In the genomic region with DNA sequence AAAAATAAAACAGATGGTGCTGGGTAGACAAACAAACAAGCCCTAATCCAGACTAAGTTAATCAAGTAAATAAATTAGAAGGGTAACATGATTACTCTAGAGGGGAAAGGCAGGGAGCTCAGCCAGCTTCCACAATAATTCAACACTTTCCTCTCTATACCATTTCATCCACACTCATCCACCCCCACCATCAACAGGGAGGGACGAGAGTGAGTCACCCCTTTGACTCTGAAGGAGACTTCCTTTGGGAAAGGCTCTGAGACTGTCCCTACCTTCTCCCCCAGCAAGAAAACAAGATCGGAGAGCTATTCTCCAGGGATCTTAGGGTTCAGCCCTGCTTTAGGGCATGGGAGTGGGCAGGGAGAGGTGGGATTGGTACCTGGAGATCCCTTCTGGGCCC, we compare ENCODE assay signal across 13 cellular contexts. TPM values are rescaled to one million over a fixed set of nuclear protein-coding genes. Genes with fewer than 3 reads are reported as not detected.
DNase-seq lines count a peak whose midpoint lies in the region; ATAC-seq and FAIRE-seq lines count a peak whose summit lies in the region.
"Had no signal": no experiment of that assay in that cellular context is flagged by ENCODE, and none has a peak within 500 bp of the region (broad histone marks: within the 10 kb centered on the region; RNA-seq: fewer than 3 reads in every experiment).

No MANE protein-coding gene starts in this region.

- ATAC-seq in HG03025 (IDR thresholded peaks at IDR 0.05; ENCODE audit: low FRiP score, unreplicated experiment): no peak
- no peak for ATAC-seq in HG02870 (IDR thresholded peaks at IDR 0.05; ENCODE audit: unreplicated experiment)
- ATAC-seq: activated CD8-positive, alpha-beta memory T cell treated with anti-CD3 and anti-CD28 coated beads, Interleukin-2, amount 10 ng/mL, durations not matched to agents 7 days and 5 days; left lobe of liver had no signal

- DNase-seq in ELR (ENCODE audit: low read depth): peak; percentile 79
- DNase-seq in RCC 7860 (ENCODE audit: low spot score): peak; percentile 7
- peak; percentile 59 for DNase-seq in dermis blood vessel endothelial cell
- DNase-seq in myocyte (ENCODE audit: low read depth): peak; percentile 6
- DNase-seq in posterior cingulate gyrus: no peak
- no peak for DNase-seq in NCI-H748 (lab: John Stamatoyannopoulos, UW; ENCODE audit: unreplicated experiment)
- DNase-seq: activated CD8-positive, alpha-beta memory T cell treated with anti-CD3 and anti-CD28 coated beads, Interleukin-2, amount 10 ng/mL, durations not matched to agents 7 days and 5 days; activated gamma-delta T cell treated with Interleukin-2 at 50 U/mL for 16 hours; BE2C; stimulated activated CD4-positive, alpha-beta T cell treated with anti-CD3 and anti-CD28 coated beads, Interleukin-15, amount 100 ng/mL, for 24 hours had no signal

- FAIRE-seq in RCC 7860 (lab: Jason Lieb, UNC): peak; percentile 33

- intact Hi-C loops in posterior cingulate gyrus (cut with DNase I): no loop called here

RNA-seq across cellular contexts. Expression of gene TRIM66, which starts 33.1 kb away (rescaled TPM):
- total RNA-seq in dermis blood vessel endothelial cell (5.6 and 7.4 TPM in 2 replicates), myocyte (3.7 and 4.9 TPM in 2 replicates)
- 5.7 TPM for polyA plus RNA-seq in myocyte (2012)

RNA-seq across cellular contexts. Expression of gene RPL27A, which starts 33.2 kb away (rescaled TPM):
- total RNA-seq in dermis blood vessel endothelial cell (438 and 724 TPM in 2 replicates), myocyte (403 and 405 TPM in 2 replicates)
- 1,608 TPM for polyA plus RNA-seq in myocyte (2012)

RNA-seq across cellular contexts. Expression of gene STK33, which starts 55.3 kb away (rescaled TPM):
- total RNA-seq in dermis blood vessel endothelial cell (0.51 and 1.1 TPM in 2 replicates), myocyte (0.10 and 0.45 TPM in 2 replicates)
- polyA plus RNA-seq in myocyte (2012): 0.04 TPM

Comparison
In these comparisons a context has a peak if more than half of its experiments do, and no peak if none do; other contexts are left out.
1. DNase-seq: peak in ELR (single experiment), RCC 7860 (single experiment), dermis blood vessel endothelial cell (single experiment) and myocyte (single experiment); none in posterior cingulate gyrus (0 of 10) and NCI-H748 (single experiment).